In genomic region chr11:41578421-41579047, GRCh38 we compare ENCODE assay signal across 27 cellular contexts.
DNase-seq lines count a peak whose midpoint lies in the region; ATAC-seq, FAIRE-seq and TF ChIP-seq lines count a peak whose summit lies in the region.
"Had no signal": no experiment of that assay in that cellular context is flagged by ENCODE, and none has a peak within 500 bp of the region (broad histone marks: within the 10 kb centered on the region; RNA-seq: fewer than 3 reads in every experiment).

No MANE protein-coding gene starts in this region.

- H3K4me3 Mint-ChIP-seq in HFFc6: no peak overlapping the region
- H3K4me3 Mint-ChIP-seq: activated B cell treated with CpG ODN at 0.5 μM for 24 hours; B cell; IgD-negative memory B cell; natural killer cell; stimulated activated naive CD8-positive, alpha-beta T cell treated with anti-CD3 and anti-CD28 coated beads, Interleukin-15, Interleukin-2, amounts not matched to agents 100 ng/mL and 50 ng/mL, for 24 hours had no signal

- ATAC-seq in A549 (no peak), omental fat pad (ENCODE audit: low FRiP score) (no peak), HG03342 (IDR thresholded peaks at IDR 0.05; ENCODE audit: unreplicated experiment) (no peak)
- ATAC-seq: lower lobe of right lung, natural killer cell, pancreas had no signal

- H3K4me2 ChIP-seq in A549: peak overlapping the region; percentile 19; the same call in 1 of the 3 replicates

- H3K9me3 Mint-ChIP-seq in HFFc6: peaks cover 20% of the 10 kb centered on the region

- no peak overlapping the region for H3K27ac Mint-ChIP-seq in HFFc6
- H3K27ac Mint-ChIP-seq: activated B cell treated with CpG ODN at 0.5 μM for 24 hours; B cell; IgD-negative memory B cell; natural killer cell; stimulated activated naive CD8-positive, alpha-beta T cell treated with anti-CD3 and anti-CD28 coated beads, Interleukin-15, Interleukin-2, amounts not matched to agents 100 ng/mL and 50 ng/mL, for 24 hours had no signal

- TF ChIP-seq CTCF in A549 (IDR thresholded peaks at IDR 0.05) (no peak), epithelial cell of esophagus (IDR thresholded peaks at IDR 0.05; ENCODE audit: insufficient read depth, low read depth, low read length, missing control alignments) (no peak), omental fat pad (IDR thresholded peaks at IDR 0.05) (no peak), HFFc6 (IDR thresholded peaks at IDR 0.05) (no peak)

- FAIRE-seq in A549 (lab: Jason Lieb, UNC): no peak
- FAIRE-seq: bronchial epithelial cell, frontal cortex, GM12891, pancreas had no signal

- no peak for TF ChIP-seq RAD21 in A549 (conservative IDR thresholded peaks at IDR 0.05 in 1 of 2, IDR thresholded peaks at IDR 0.05 in 1 of 2)

- POLR2A ChIA-PET in A549 (lab: Yijun Ruan, JAX) (no interaction called here), HEK293T (lab: Yijun Ruan, JAX) (no interaction called here)

- H3K36me3 Mint-ChIP-seq in HFFc6 (ENCODE audit: low read depth): no peaks in the 10 kb centered on the region; the same call in 1 of the 2 replicates
- H3K36me3 Mint-ChIP-seq: IgD-negative memory B cell had no signal

- TF ChIP-seq EP300 in A549 (IDR thresholded peaks at IDR 0.05): no peak

- H3K27me3 Mint-ChIP-seq in HFFc6 (ENCODE audit: insufficient read depth): no peaks in the 10 kb centered on the region
- H3K27me3 Mint-ChIP-seq: activated B cell treated with CpG ODN at 0.5 μM for 24 hours; B cell; IgD-negative memory B cell; stimulated activated naive CD8-positive, alpha-beta T cell treated with anti-CD3 and anti-CD28 coated beads, Interleukin-15, Interleukin-2, amounts not matched to agents 100 ng/mL and 50 ng/mL, for 24 hours had no signal

- no peaks in the 10 kb centered on the region for H3K4me1 ChIP-seq in A549
- H3K4me1 ChIP-seq: lower lobe of right lung, pancreas, vagina had no signal

- CTCF ChIA-PET in A549 (lab: Yijun Ruan, JAX): no interaction called here
- CTCF ChIA-PET in HEK293T (lab: Yijun Ruan, JAX): no interaction called here

- no peak for TF ChIP-seq POLR2A in A549 (IDR thresholded peaks at IDR 0.05; ENCODE audit: low read length)

- no peak overlapping the region for H3K4me3 ChIP-seq in A549
- no peak overlapping the region for H3K4me3 ChIP-seq in epithelial cell of esophagus (ENCODE audit: low read length)
- H3K4me3 ChIP-seq: lower lobe of right lung, pancreas, skin epidermis, thoracic aorta, vagina had no signal

- no peak overlapping the region for H3K27ac ChIP-seq in A549
- H3K27ac ChIP-seq: lower lobe of right lung, pancreas, skin epidermis, thoracic aorta, vagina had no signal

- DNase-seq in A549 (ENCODE audit: low read depth in 1 of 2, low spot score in 1 of 2) (peak in 1 of 2 experiments; percentile 7), HT1080 (ENCODE audit: low read depth) (peak; percentile 64), RPMI7951 (ENCODE audit: low read depth) (peak; percentile 14), epithelial cell of esophagus (ENCODE audit: low read depth) (peak; percentile 5), HEK293T (ENCODE audit: extremely low spot score) (no peak), omental fat pad (ENCODE audit: low spot score) (no peak), HFFc6 (no peak)
- DNase-seq: activated B cell treated with CpG ODN at 0.5 μM for 24 hours; activated naive CD4-positive, alpha-beta T cell treated with Interleukin-2 at 50 U/mL for 16 hours; DMS79 treated with DMSO at 0.1 percent for 48 hours; effector CD4-positive, alpha-beta T cell; lower lobe of right lung; natural killer cell; NCI-H2029 treated with DMSO at 0.1 percent for 48 hours; NCI-H526 treated with DMSO at 0.1 percent for 48 hours; pancreas; retina had no signal

- 0 out of 3 replicates have a peak, but pooled peaks cover 4% of the 10 kb centered on the region for H3K9me3 ChIP-seq in A549
- H3K9me3 ChIP-seq: lower lobe of right lung, pancreas, thoracic aorta, vagina had no signal

- 13% methylated on average over 9 of the region's 9 CpGs for WGBS in A549 (ENCODE audit: missing lambda C conversion rate)

- no peaks in the 10 kb centered on the region for H3K4me1 Mint-ChIP-seq in HFFc6 (ENCODE audit: low read depth)
- H3K4me1 Mint-ChIP-seq: activated B cell treated with CpG ODN at 0.5 μM for 24 hours, B cell, IgD-negative memory B cell, natural killer cell had no signal

TF ChIP-seq in A549, 52 proteins besides CTCF, POLR2A, EP300 and RAD21:
- TF ChIP-seq CEBPB (IDR thresholded peaks at IDR 0.05): no peak
- TF ChIP-seq CBX2 (IDR thresholded peaks at IDR 0.05; ENCODE audit: borderline replicate concordance, low read depth): no peak

TF ChIP-seq in HEK293T, 16 proteins besides CTCF, POLR2A, EP300 and RAD21:
- TF ChIP-seq FOXM1 (IDR thresholded peaks at IDR 0.05; ENCODE audit: borderline replicate concordance): no peak
- TF ChIP-seq TARDBP (IDR thresholded peaks at IDR 0.05): no peak
- TF ChIP-seq LEF1 (IDR thresholded peaks at IDR 0.05; ENCODE audit: borderline replicate concordance): no peak
- TF ChIP-seq FOXK2 (IDR thresholded peaks at IDR 0.05): no peak
- no peak for TF ChIP-seq NFRKB (IDR thresholded peaks at IDR 0.05)
- no peak for TF ChIP-seq ELF4 (IDR thresholded peaks at IDR 0.05)
- no peak for TF ChIP-seq SUZ12 (IDR thresholded peaks at IDR 0.05)
- no peak for TF ChIP-seq ZNF384 (IDR thresholded peaks at IDR 0.05)

Comparison
In these comparisons a context has a peak if more than half of its experiments do, and no peak if none do; other contexts are left out.
1. DNase-seq: peak in HT1080 (single experiment), RPMI7951 (single experiment) and epithelial cell of esophagus (single experiment); none in HEK293T (single experiment), omental fat pad (single experiment) and HFFc6 (single experiment).